29 cellular contexts compared by ENCODE assay signal in genomic region chr21:39515684-39516083, GRCh38.
"Had no signal": no experiment of that assay in that cellular context is flagged by ENCODE, and none has a peak within 500 bp of the region (broad histone marks: within the 10 kb centered on the region; RNA-seq: fewer than 3 reads in every experiment).

No MANE protein-coding gene starts in this region.

- H3K9me3 Mint-ChIP-seq: naive thymus-derived CD4-positive, alpha-beta T cell; natural killer cell; nephron progenitor cell; neural crest cell; stimulated activated effector memory CD8-positive, alpha-beta T cell treated with anti-CD3 and anti-CD28 coated beads, Interleukin-12 subunit alpha, Interleukin-12 subunit beta, amount 100 ng/mL, for 72 hours; stimulated activated naive B cell treated with anti-CD40 and anti-IgM and Interleukin-4, amounts not matched to agents 10 μg/mL and 1 μg/mL and 100 μg/mL, for 72 hours; stimulated activated naive CD8-positive, alpha-beta T cell treated with anti-CD3 and anti-CD28 coated beads, Interleukin-15, Interleukin-2, amounts not matched to agents 100 ng/mL and 50 ng/mL, for 24 hours; type B pancreatic cell had no signal

- H3K9ac ChIP-seq: parathyroid adenoma had no signal

- H3K27ac ChIP-seq: ovary, parathyroid adenoma, psoas muscle, right lobe of liver, sigmoid colon, stomach, thoracic aorta, thyroid gland, tibial nerve, upper lobe of right lung, uterus had no signal

- H3K27ac Mint-ChIP-seq: natural killer cell; nephron progenitor cell; progenitor cell of endocrine pancreas; stimulated activated effector memory CD8-positive, alpha-beta T cell treated with anti-CD3 and anti-CD28 coated beads, Interleukin-12 subunit alpha, Interleukin-12 subunit beta, amount 100 ng/mL, for 72 hours; stimulated activated naive B cell treated with anti-CD40 and anti-IgM and Interleukin-4, amounts not matched to agents 10 μg/mL and 1 μg/mL and 100 μg/mL, for 72 hours; stimulated activated naive CD8-positive, alpha-beta T cell treated with anti-CD3 and anti-CD28 coated beads, Interleukin-15, Interleukin-2, amounts not matched to agents 100 ng/mL and 50 ng/mL, for 24 hours; type B pancreatic cell had no signal

- H2AFZ ChIP-seq: parathyroid adenoma had no signal

- H3K4me3 ChIP-seq: ovary, psoas muscle, right lobe of liver, sigmoid colon, stomach, thoracic aorta, thyroid gland, tibial nerve, upper lobe of right lung, uterus had no signal

- H3K9me3 ChIP-seq: ovary, psoas muscle, right lobe of liver, sigmoid colon, stomach, thoracic aorta, thyroid gland, tibial nerve, upper lobe of right lung, uterus had no signal

- H3K36me3 ChIP-seq: ovary, right lobe of liver, sigmoid colon, stomach, thyroid gland, tibial nerve, upper lobe of right lung, uterus had no signal

- H3K27me3 Mint-ChIP-seq: naive thymus-derived CD4-positive, alpha-beta T cell; type B pancreatic cell had no signal

- ATAC-seq: naive thymus-derived CD4-positive, alpha-beta T cell; natural killer cell; psoas muscle; right cardiac atrium; right lobe of liver; stimulated activated effector memory CD8-positive, alpha-beta T cell treated with anti-CD3 and anti-CD28 coated beads, Interleukin-12 subunit alpha, Interleukin-12 subunit beta, amount 100 ng/mL, for 72 hours; stimulated activated naive B cell treated with anti-CD40 and anti-IgM and Interleukin-4, amounts not matched to agents 10 μg/mL and 1 μg/mL and 100 μg/mL, for 72 hours; upper lobe of right lung had no signal

- H3K36me3 Mint-ChIP-seq: natural killer cell; stimulated activated effector memory CD8-positive, alpha-beta T cell treated with anti-CD3 and anti-CD28 coated beads, Interleukin-12 subunit alpha, Interleukin-12 subunit beta, amount 100 ng/mL, for 72 hours; stimulated activated naive B cell treated with anti-CD40 and anti-IgM and Interleukin-4, amounts not matched to agents 10 μg/mL and 1 μg/mL and 100 μg/mL, for 72 hours; type B pancreatic cell had no signal

- DNase-seq: naive thymus-derived CD4-positive, alpha-beta T cell; natural killer cell; nephron progenitor cell; occipital lobe; ovary; posterior cingulate gyrus; psoas muscle; right cardiac atrium; right lobe of liver; sigmoid colon; small intestine; stimulated activated CD4-positive, alpha-beta T cell treated with anti-CD3 and anti-CD28 coated beads, Interleukin-15, amount 100 ng/mL, for 24 hours; stimulated activated CD4-positive, alpha-beta T cell treated with anti-CD3 and anti-CD28 coated beads, Interleukin-2, amount 100 ng/mL, for 24 hours; stimulated activated CD4-positive, alpha-beta T cell treated with anti-CD3 and anti-CD28 coated beads, Interleukin-2, amount 100 ng/mL, for 48 hours; stimulated activated CD4-positive, alpha-beta T cell treated with anti-CD3 and anti-CD28 coated beads, Interleukin-4, amount 100 ng/mL, for 24 hours; stimulated activated naive B cell treated with anti-CD40 and anti-IgM and Interleukin-4, amounts not matched to agents 10 μg/mL and 1 μg/mL and 100 μg/mL, for 72 hours; stimulated activated naive CD4-positive, alpha-beta T cell treated with Interleukin-2 at 50 U/mL for 16 hours; stomach; thyroid gland; upper lobe of right lung; uterus had no signal

- H3K4me3 Mint-ChIP-seq: naive thymus-derived CD4-positive, alpha-beta T cell; natural killer cell; nephron progenitor cell; neural crest cell; stimulated activated effector memory CD8-positive, alpha-beta T cell treated with anti-CD3 and anti-CD28 coated beads, Interleukin-12 subunit alpha, Interleukin-12 subunit beta, amount 100 ng/mL, for 72 hours; stimulated activated naive B cell treated with anti-CD40 and anti-IgM and Interleukin-4, amounts not matched to agents 10 μg/mL and 1 μg/mL and 100 μg/mL, for 72 hours; stimulated activated naive CD8-positive, alpha-beta T cell treated with anti-CD3 and anti-CD28 coated beads, Interleukin-15, Interleukin-2, amounts not matched to agents 100 ng/mL and 50 ng/mL, for 24 hours; type B pancreatic cell had no signal

- H3K4me1 ChIP-seq: parathyroid adenoma, uterus had no signal

- FAIRE-seq: small intestine had no signal

- H3K79me2 ChIP-seq: parathyroid adenoma had no signal

- H3K27me3 ChIP-seq: ovary, right lobe of liver, sigmoid colon, stomach, thyroid gland, tibial nerve, upper lobe of right lung, uterus had no signal
